In genomic region chr7:22822486-22823141, GRCh38 we compare ENCODE assay signal across 8 cellular contexts. TPM values are rescaled to one million over a fixed set of nuclear protein-coding genes. Genes with fewer than 3 reads are reported as not detected.
DNase-seq lines count a peak whose midpoint lies in the region; ATAC-seq and TF ChIP-seq lines count a peak whose summit lies in the region.

TSS of gene TOMM7 (minus strand) at chr7:22822849. CDS start at chr7:22822779, 70 bp downstream.

- whole genome bisulfite sequencing in right cardiac atrium, result under 1% methylated on average over 38 of the region's 38 CpGs

- H3K4me1 ChIP-seq in ascending aorta (peaks cover 3 to 9% of the 10 kb centered on the region in 2 donors), right cardiac atrium (ENCODE audit: control insufficient read depth, insufficient read depth, low read length) (peaks cover 4% of the 10 kb centered on the region), uterus (peaks cover 0 to 5% of the 10 kb centered on the region in 2 donors)

- peaks cover 0 to 1% of the 10 kb centered on the region in 2 donors for H3K36me3 ChIP-seq in ascending aorta
- H3K36me3 ChIP-seq in uterus, result no peaks in the 10 kb centered on the region

- peaks cover 8% of the 10 kb centered on the region for H3K36me3 Mint-ChIP-seq in T-helper 2 cell treated with Interferon-gamma antibody and Interleukin-4, amounts not matched to agents 5 μg/mL and 100 μg/mL, for 36 hours (ENCODE audit: low read depth)

- peak within 1 kb of the TSS; percentile 67 to 80 for H3K27ac ChIP-seq in ascending aorta
- peak within 1 kb of the TSS; percentile 76 for H3K27ac ChIP-seq in right cardiac atrium (ENCODE audit: low read length)
- H3K27ac ChIP-seq in uterus, result peak within 1 kb of the TSS; percentile 85 to 89

- H3K9me3 ChIP-seq in ascending aorta (no peaks in the 10 kb centered on the region), right cardiac atrium (ENCODE audit: control insufficient read depth, low read length) (no peaks in the 10 kb centered on the region), uterus (no peaks in the 10 kb centered on the region)

- no peaks in the 10 kb centered on the region for H3K9me3 Mint-ChIP-seq in T-helper 2 cell treated with Interferon-gamma antibody and Interleukin-4, amounts not matched to agents 5 μg/mL and 100 μg/mL, for 36 hours

- H3K27me3 Mint-ChIP-seq in T-helper 2 cell treated with Interferon-gamma antibody and Interleukin-4, amounts not matched to agents 5 μg/mL and 100 μg/mL, for 36 hours (ENCODE audit: low read depth), result peaks cover 24% of the 10 kb centered on the region

- peak; percentile 11 to 73 for TF ChIP-seq POLR2A in uterus (IDR thresholded peaks at IDR 0.05)

- H3K4me1 Mint-ChIP-seq in T-helper 2 cell treated with Interferon-gamma antibody and Interleukin-4, amounts not matched to agents 5 μg/mL and 100 μg/mL, for 36 hours (ENCODE audit: low read depth), result peaks cover 30% of the 10 kb centered on the region

- peak within 1 kb of the TSS; percentile 74 to 86 for H3K4me3 ChIP-seq in ascending aorta
- H3K4me3 ChIP-seq in right cardiac atrium (ENCODE audit: low read length), result peak within 1 kb of the TSS; percentile 87
- peak within 1 kb of the TSS; percentile 71 to 85 for H3K4me3 ChIP-seq in uterus

- TF ChIP-seq CTCF in ascending aorta (IDR thresholded peaks at IDR 0.05), result peak; percentile 24 to 55 (median 54)
- peak; percentile 47 to 72 (median 68) for TF ChIP-seq CTCF in uterus (IDR thresholded peaks at IDR 0.05)

- peak within 1 kb of the TSS; percentile 96 for H3K4me3 Mint-ChIP-seq in T-helper 2 cell treated with Interferon-gamma antibody and Interleukin-4, amounts not matched to agents 5 μg/mL and 100 μg/mL, for 36 hours

- ATAC-seq in GM18502 (IDR thresholded peaks at IDR 0.05; ENCODE audit: poor library complexity, unreplicated experiment), result peak; percentile 89
- ATAC-seq in HG02970 (IDR thresholded peaks at IDR 0.05; ENCODE audit: low FRiP score, unreplicated experiment), result peak; percentile 97
- peak; percentile 96 for ATAC-seq in right cardiac atrium

- H3K27me3 ChIP-seq in ascending aorta (no peaks in the 10 kb centered on the region), right cardiac atrium (ENCODE audit: control insufficient read depth, insufficient read depth) (no peaks in the 10 kb centered on the region), uterus (no peaks in the 10 kb centered on the region)

- DNase-seq in NCI-H1930 (lab: John Stamatoyannopoulos, UW) (peak; percentile 90 to 95), ascending aorta (ENCODE audit: low spot score in 2 of 2) (peak; percentile 40 to 91), right cardiac atrium (peak; percentile 93 to 95 (median 95)), pulmonary artery endothelial cell (ENCODE audit: low read depth, low spot score) (peak; percentile 89), uterus (peak; percentile 90 to 92)
- DNase-seq in T-helper 2 cell treated with Interferon-gamma antibody and Interleukin-4, amounts not matched to agents 5 μg/mL and 100 μg/mL, for 36 hours (ENCODE audit: low spot score), result peak; percentile 85

- peak within 1 kb of the TSS; percentile 95 for H3K27ac Mint-ChIP-seq in T-helper 2 cell treated with Interferon-gamma antibody and Interleukin-4, amounts not matched to agents 5 μg/mL and 100 μg/mL, for 36 hours

- intact Hi-C loops in ascending aorta (cut with DNase I), result loop anchor here (1.0 to 5.0 kb wide), 5 partner anchors 32 to 261 kb away; partner anchors contain the start of genes HYCC1 and IL6
- intact Hi-C loops in right cardiac atrium (cut with DNase I), result no loop called here
- intact Hi-C loops in uterus (cut with DNase I; ENCODE audit: low total_unique reads), result no loop called here

RNA-seq across cellular contexts. Expression of gene TOMM7, which starts in this region (rescaled TPM):
- total RNA-seq in ascending aorta (65.1 TPM), right cardiac atrium (100 to 1,000 TPM; 447 to 559 (median 471) TPM), pulmonary artery endothelial cell (116 and 162 TPM in 2 replicates), uterus (100 to 1,000 TPM in 3 of 4 donors, 10 to 100 TPM in 1; 73.0 to 411 (median 210) TPM)
- polyA plus RNA-seq in right cardiac atrium, result 365 TPM

Comparison
In these comparisons a context has a peak if more than half of its experiments do, and no peak if none do; other contexts are left out.
1. Peak in every context shown above with its lines: DNase-seq, ATAC-seq, H3K4me3 ChIP-seq and H3K27ac ChIP-seq.